In the genomic region with DNA sequence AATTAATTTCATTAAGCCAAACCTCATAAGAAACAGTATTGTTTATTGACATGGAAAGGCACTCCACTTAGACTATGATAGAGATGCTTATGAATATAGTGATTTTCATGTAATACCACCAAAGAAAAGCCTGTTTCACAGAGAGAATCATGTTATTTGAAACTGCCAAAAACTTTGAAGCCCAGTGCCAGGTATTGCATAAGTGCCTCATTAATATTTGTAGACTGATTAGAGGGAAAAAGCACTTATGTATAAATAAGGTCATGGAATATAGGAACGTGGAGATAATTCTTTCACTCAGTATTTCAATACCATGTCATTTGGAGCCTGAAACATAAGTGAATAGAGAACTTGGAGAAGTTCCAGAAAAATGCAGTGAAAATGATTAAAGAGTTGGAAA, we compare ENCODE assay signal across 26 cellular contexts.
"Had no signal": no experiment of that assay in that cellular context is flagged by ENCODE, and none has a peak within 500 bp of the region (broad histone marks: within the 10 kb centered on the region; RNA-seq: fewer than 3 reads in every experiment).

No MANE protein-coding gene starts in this region.

- H3K4me1 ChIP-seq: ascending aorta had no signal

- H3K27ac ChIP-seq: ascending aorta, cardiac muscle cell, VCaP had no signal

- H3K9me3 ChIP-seq: ascending aorta had no signal

- ATAC-seq: activated CD8-positive, alpha-beta T cell treated with anti-CD3 and anti-CD28 coated beads for 36 hours; activated naive CD8-positive, alpha-beta T cell treated with anti-CD3 and anti-CD28 coated beads, Interleukin-2, amount 50 U/mL, for 24 hours; activated T-cell treated with anti-CD3 and anti-CD28 coated beads, Interleukin-2, amount 50 U/mL, for 4 hours had no signal

- H3K4me3 ChIP-seq: ascending aorta, cardiac muscle cell had no signal

- DNase-seq: activated B cell treated with CpG ODN at 0.5 μM for 24 hours; activated CD4-positive, alpha-beta memory T cell treated with anti-CD3 and anti-CD28 coated beads for 36 hours; activated CD4-positive, alpha-beta T cell treated with anti-CD3 and anti-CD28 coated beads for 4 hours; activated CD4-positive, alpha-beta T cell treated with anti-CD3 and anti-CD28 coated beads, Interleukin-2, amount 10 ng/mL, durations not matched to agents 24 days and 14 days; activated CD4-positive, alpha-beta T cell treated with anti-CD3 and anti-CD28 coated beads, Interleukin-2, amount 50 U/mL, for 1 hour; activated CD4-positive, alpha-beta T cell treated with anti-CD3 and anti-CD28 coated beads, Interleukin-2, amount 50 U/mL, for 4 hours; activated CD4-positive, CD25-positive, alpha-beta regulatory T cell treated with anti-CD3 and anti-CD28 coated beads, Interleukin-2, amount 50 U/mL, for 72 hours; activated CD8-positive, alpha-beta memory T cell treated with anti-CD3 and anti-CD28 coated beads, Interleukin-2, amount 50 U/mL, for 4 hours; activated CD8-positive, alpha-beta T cell treated with anti-CD3 and anti-CD28 coated beads for 36 hours; activated effector memory CD4-positive, alpha-beta T cell treated with Interleukin-2 at 50 U/mL for 16 hours; activated gamma-delta T cell; activated naive CD4-positive, alpha-beta T cell treated with anti-CD3 and anti-CD28 coated beads, Interleukin-2, amount 10 ng/mL, durations not matched to agents 7 days and 5 days; activated naive CD4-positive, alpha-beta T cell treated with Interleukin-2 at 50 U/mL for 16 hours; activated naive CD8-positive, alpha-beta T cell treated with anti-CD3 and anti-CD28 coated beads, Interleukin-2, amount 10 ng/mL, durations not matched to agents 7 days and 5 days; activated naive CD8-positive, alpha-beta T cell treated with anti-CD3 and anti-CD28 coated beads, Interleukin-2, amount 50 U/mL, for 24 hours; activated T-cell treated with anti-CD3 and anti-CD28 coated beads for 4 hours; activated T-cell treated with anti-CD3 and anti-CD28 coated beads, Interleukin-2, amount 50 U/mL, for 1 hour; activated T-cell treated with anti-CD3 and anti-CD28 coated beads, Interleukin-2, amount 50 U/mL, for 4 hours; central memory CD4-positive, alpha-beta T cell; T-helper 1 cell; T-helper 2 cell; T-helper 9 cell had no signal

- FAIRE-seq: bronchial epithelial cell had no signal
